ENCODE assay signal across 8 cellular contexts in the genomic region with DNA sequence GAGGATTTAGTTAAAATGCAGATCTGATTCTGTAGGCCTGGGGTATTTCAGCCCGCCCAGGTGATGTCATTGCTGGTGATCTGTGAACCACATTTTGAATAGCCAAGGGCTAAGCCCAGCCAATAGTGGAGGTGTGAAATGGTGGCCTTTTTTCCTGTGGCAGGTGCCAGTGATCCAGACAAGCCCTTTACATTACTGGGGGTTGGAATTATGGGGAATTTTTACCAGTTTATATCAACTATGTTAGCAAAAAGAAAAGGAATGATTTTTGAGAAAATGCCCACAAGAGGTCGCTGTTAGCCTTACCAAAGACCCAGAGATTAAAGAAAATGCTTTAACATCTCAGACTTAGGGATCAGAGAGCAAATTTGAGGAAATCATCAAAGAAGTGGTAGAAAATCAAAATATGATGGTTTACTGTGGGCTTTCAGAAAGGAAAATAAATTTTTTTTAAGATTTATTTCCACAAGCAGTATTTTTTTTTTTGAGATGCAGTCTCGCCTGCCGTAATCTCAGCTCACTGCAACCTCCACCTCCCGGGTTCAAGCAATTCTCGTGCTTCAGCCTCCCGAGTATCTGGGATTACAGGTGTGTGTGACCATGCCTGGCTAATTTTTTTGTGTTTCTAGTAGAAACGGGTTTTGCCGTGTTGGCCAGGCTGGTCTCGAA. TPM values are rescaled to one million over a fixed set of nuclear protein-coding genes. Genes with fewer than 3 reads are reported as not detected.
DNase-seq lines count a peak whose midpoint lies in the region; ATAC-seq, FAIRE-seq and TF ChIP-seq lines count a peak whose summit lies in the region.

No MANE protein-coding gene starts in this region.

- H4K20me1 ChIP-seq in astrocyte (ENCODE audit: insufficient read depth, low read length): peaks cover 16% of the 10 kb centered on the region

- TF ChIP-seq CTCF in GM12865 (IDR thresholded peaks at IDR 0.05; ENCODE audit: insufficient read depth, low read depth, low read length, missing control alignments): peak; percentile 52
- TF ChIP-seq CTCF in astrocyte (IDR thresholded peaks at IDR 0.05; ENCODE audit: insufficient read depth, low read depth, low read length): peak; percentile 73
- TF ChIP-seq CTCF in kidney epithelial cell (IDR thresholded peaks at IDR 0.05; ENCODE audit: insufficient read depth, low read length, poor library complexity, severe bottlenecking): peak; percentile 58
- TF ChIP-seq CTCF in tibial artery (IDR thresholded peaks at IDR 0.05): peak; percentile 44 to 64

- no peak for FAIRE-seq in astrocyte (lab: Jason Lieb, UNC)

- no peak overlapping the region for H3K4me3 ChIP-seq in CD4-positive, CD25-positive, alpha-beta regulatory T cell (ENCODE audit: low read depth, low read length)
- H3K4me3 ChIP-seq in GM12865 (ENCODE audit: low read depth, low read length): no peak overlapping the region
- H3K4me3 ChIP-seq in astrocyte (ENCODE audit: insufficient read depth, low read depth, low read length): no peak overlapping the region
- no peak overlapping the region for H3K4me3 ChIP-seq in kidney epithelial cell (ENCODE audit: low read depth, low read length)
- H3K4me3 ChIP-seq in tibial artery: no peak overlapping the region

- H3K36me3 Mint-ChIP-seq in CD4-positive, CD25-positive, alpha-beta regulatory T cell: peaks cover 14% of the 10 kb centered on the region
- peaks cover 6% of the 10 kb centered on the region for H3K36me3 Mint-ChIP-seq in astrocyte (ENCODE audit: low read depth, unreplicated experiment)

- intact Hi-C loops in tibial artery (cut with DNase I; ENCODE audit: low total_unique reads): loop anchor here (10.0 kb wide), 1 partner anchor 155 kb away; a partner anchor contains a TSS

- H3K27ac ChIP-seq in CD4-positive, CD25-positive, alpha-beta regulatory T cell (ENCODE audit: insufficient read depth, low read length, poor library complexity, severe bottlenecking): no peak overlapping the region
- H3K27ac ChIP-seq in astrocyte (ENCODE audit: low read depth, low read length) (no peak overlapping the region), tibial artery (no peak overlapping the region)

- DNase-seq in CD4-positive, CD25-positive, alpha-beta regulatory T cell: peak; percentile 9 to 65 (median 51)
- DNase-seq in GM12865 (ENCODE audit: low read depth): peak; percentile 57
- DNase-seq in NCI-H2227 (lab: John Stamatoyannopoulos, UW; ENCODE audit: unreplicated experiment): peak; percentile 59
- peak; percentile 39 for DNase-seq in astrocyte (ENCODE audit: low read depth)
- DNase-seq in kidney epithelial cell (ENCODE audit: low read depth): no peak
- DNase-seq in tibial artery: no peak

- H3K79me2 ChIP-seq in astrocyte (ENCODE audit: insufficient read depth, low read length): peaks cover 53% of the 10 kb centered on the region

- no peaks in the 10 kb centered on the region for H3K27me3 Mint-ChIP-seq in CD4-positive, CD25-positive, alpha-beta regulatory T cell
- H3K27me3 Mint-ChIP-seq in astrocyte (ENCODE audit: low read depth, unreplicated experiment): no peaks in the 10 kb centered on the region

- no peaks in the 10 kb centered on the region for H3K9me3 ChIP-seq in CD4-positive, CD25-positive, alpha-beta regulatory T cell (ENCODE audit: control insufficient read depth in 2 of 2, low read length in 2 of 2)
- H3K9me3 ChIP-seq in astrocyte (ENCODE audit: insufficient read depth, low read depth, low read length) (no peaks in the 10 kb centered on the region), tibial artery (no peaks in the 10 kb centered on the region)

- no peak for ATAC-seq in CD4-positive, CD25-positive, alpha-beta regulatory T cell (ENCODE audit: low read depth in 2 of 2)
- ATAC-seq in HG03280 (IDR thresholded peaks at IDR 0.05; ENCODE audit: unreplicated experiment) (no peak), HG03432 (IDR thresholded peaks at IDR 0.05; ENCODE audit: unreplicated experiment) (no peak)

- H3K4me1 Mint-ChIP-seq in CD4-positive, CD25-positive, alpha-beta regulatory T cell: peaks cover 0 to 36% (median 25%) of the 10 kb centered on the region in 4 donors
- H3K4me1 Mint-ChIP-seq in astrocyte (ENCODE audit: low read depth, unreplicated experiment): peaks cover 3% of the 10 kb centered on the region

- no peak overlapping the region for H3K4me2 ChIP-seq in astrocyte (ENCODE audit: low read length)

- no peak overlapping the region for H2AFZ ChIP-seq in astrocyte (ENCODE audit: low read depth, low read length)

- no peaks in the 10 kb centered on the region for H3K36me3 ChIP-seq in CD4-positive, CD25-positive, alpha-beta regulatory T cell (ENCODE audit: control insufficient read depth, insufficient read depth, low read length)
- H3K36me3 ChIP-seq in astrocyte (ENCODE audit: insufficient read depth, low read length) (no peaks in the 10 kb centered on the region), kidney epithelial cell (ENCODE audit: control insufficient read depth, insufficient read depth, low read length) (no peaks in the 10 kb centered on the region), tibial artery (peaks cover 0 to 13% (median 0%) of the 10 kb centered on the region in 3 donors)

- no peak overlapping the region for H3K9ac ChIP-seq in astrocyte (ENCODE audit: low read length)

- H3K4me1 ChIP-seq in CD4-positive, CD25-positive, alpha-beta regulatory T cell (ENCODE audit: control insufficient read depth, insufficient read depth, low read length, poor library complexity, severe bottlenecking): peaks cover 9% of the 10 kb centered on the region
- H3K4me1 ChIP-seq in astrocyte (ENCODE audit: insufficient read depth, low read length) (peaks cover 4% of the 10 kb centered on the region), tibial artery (peaks cover 0 to 15% (median 10%) of the 10 kb centered on the region in 4 donors)

- peaks cover 0 to 4% (median 0%) of the 10 kb centered on the region in 7 donors for H3K9me3 Mint-ChIP-seq in CD4-positive, CD25-positive, alpha-beta regulatory T cell
- peaks cover 2% of the 10 kb centered on the region for H3K9me3 Mint-ChIP-seq in astrocyte (ENCODE audit: unreplicated experiment)

- H3K4me3 Mint-ChIP-seq in CD4-positive, CD25-positive, alpha-beta regulatory T cell: peak overlapping the region in 2 of 4 donors; percentile 4 to 22
- H3K4me3 Mint-ChIP-seq in astrocyte (ENCODE audit: unreplicated experiment): no peak overlapping the region

- peak overlapping the region in 1 of 3 donors; percentile 32 for H3K27ac Mint-ChIP-seq in CD4-positive, CD25-positive, alpha-beta regulatory T cell
- H3K27ac Mint-ChIP-seq in astrocyte (ENCODE audit: unreplicated experiment): no peak overlapping the region

- no peaks in the 10 kb centered on the region for H3K27me3 ChIP-seq in CD4-positive, CD25-positive, alpha-beta regulatory T cell (ENCODE audit: control insufficient read depth, insufficient read depth, low read length)
- H3K27me3 ChIP-seq in astrocyte (ENCODE audit: insufficient read depth, low read length) (no peaks in the 10 kb centered on the region), kidney epithelial cell (ENCODE audit: control insufficient read depth, insufficient read depth, low read length) (no peaks in the 10 kb centered on the region), tibial artery (no peaks in the 10 kb centered on the region)

RNA-seq across cellular contexts. Expression of a gene that starts 3.9 kb away (rescaled TPM):
- 34.2 TPM for total RNA-seq in CD4-positive, CD25-positive, alpha-beta regulatory T cell
- polyA plus RNA-seq in CD4-positive, CD25-positive, alpha-beta regulatory T cell: 10 to 100 TPM; 29.9 to 34.6 (median 33.5) TPM
- 45.0 and 51.0 TPM in 2 replicates for total RNA-seq in astrocyte
- 62.8 and 66.5 TPM in 2 replicates for total RNA-seq in kidney epithelial cell

RNA-seq across cellular contexts. Expression of a gene that starts 35.6 kb away (rescaled TPM):
- total RNA-seq in CD4-positive, CD25-positive, alpha-beta regulatory T cell: 13.0 TPM
- 1 to 10 TPM; 7.1 to 9.9 (median 9.3) TPM for polyA plus RNA-seq in CD4-positive, CD25-positive, alpha-beta regulatory T cell
- 14.6 and 14.7 TPM in 2 replicates for total RNA-seq in astrocyte
- 6.6 and 7.4 TPM in 2 replicates for total RNA-seq in kidney epithelial cell

RNA-seq across cellular contexts. Expression of a gene that starts 37.5 kb away (rescaled TPM):
- 22.8 TPM for total RNA-seq in CD4-positive, CD25-positive, alpha-beta regulatory T cell
- 10 to 100 TPM; 35.1 to 43.6 (median 41.5) TPM for polyA plus RNA-seq in CD4-positive, CD25-positive, alpha-beta regulatory T cell
- total RNA-seq in astrocyte (94.7 and 99.7 TPM in 2 replicates), kidney epithelial cell (81.5 and 81.9 TPM in 2 replicates)

Comparison
In these comparisons a context has a peak if more than half of its experiments do, and no peak if none do; other contexts are left out.
1. DNase-seq: peak in CD4-positive, CD25-positive, alpha-beta regulatory T cell (3 of 3), GM12865 (single experiment), NCI-H2227 (single experiment) and astrocyte (single experiment); none in kidney epithelial cell (single experiment) and tibial artery (0 of 2).
2. Peak in every context shown above with its lines, with median percentiles within 50 percentile points of each other: CTCF ChIP-seq.